8 cellular contexts compared by ENCODE assay signal in genomic region chr11:3022300-3022967, GRCh38. TPM values are rescaled to one million over a fixed set of nuclear protein-coding genes. Genes with fewer than 3 reads are reported as not detected.
DNase-seq lines count a peak whose midpoint lies in the region; ATAC-seq lines count a peak whose summit lies in the region.

No MANE protein-coding gene starts in this region.

- peak; percentile 42 for DNase-seq in GF-D8 (lab: John Stamatoyannopoulos, UW)
- DNase-seq in SK-MEL-5 (ENCODE audit: low read depth, low spot score), result peak; percentile 98
- DNase-seq in globus pallidus (ENCODE audit: low spot score), result peak; percentile 48
- no peak for DNase-seq in NCI-H524 (lab: John Stamatoyannopoulos, UW)
- DNase-seq in activated CD4-positive, alpha-beta T cell treated with anti-CD3 and anti-CD28 coated beads for 48 hours, result no peak
- DNase-seq in NCI-H1092 (lab: John Stamatoyannopoulos, UW), result no peak

- in situ Hi-C loops in SK-MEL-5 (cut with HindIII; ENCODE audit: low pct_unique_long_range_greater_than_20kb, low sequenced_read_pairs), result no loop called here

- peak; percentile 78 for ATAC-seq in HG02678 (IDR thresholded peaks at IDR 0.05; ENCODE audit: unreplicated experiment)
- ATAC-seq in GM18870 (IDR thresholded peaks at IDR 0.05; ENCODE audit: unreplicated experiment), result no peak

RNA-seq across cellular contexts. Expression of gene NAP1L4, which starts 30.3 kb away (rescaled TPM):
- 203 and 212 TPM in 2 replicates for total RNA-seq in SK-MEL-5 (2014; rRNA removed; shearing (Covaris generic))
- polyA plus RNA-seq in SK-MEL-5 (2015; cell fraction: cytosol; rRNA removed), result 228 and 284 TPM in 2 replicates
- 297 and 335 TPM in 2 replicates for polyA plus RNA-seq in SK-MEL-5 (2015; cell fraction: nucleus; rRNA removed)

RNA-seq across cellular contexts. Expression of gene CARS1, which starts 34.8 kb away (rescaled TPM):
- 103 and 109 TPM in 2 replicates for total RNA-seq in SK-MEL-5 (2014; rRNA removed; shearing (Covaris generic))
- 161 and 188 TPM in 2 replicates for polyA plus RNA-seq in SK-MEL-5 (2015; cell fraction: cytosol; rRNA removed)
- polyA plus RNA-seq in SK-MEL-5 (2015; cell fraction: nucleus; rRNA removed), result 637 and 676 TPM in 2 replicates

Comparison
In these comparisons a context has a peak if more than half of its experiments do, and no peak if none do; other contexts are left out.
1. DNase-seq: peak in GF-D8 (single experiment), SK-MEL-5 (single experiment) and globus pallidus (single experiment); none in NCI-H524 (0 of 2), activated CD4-positive, alpha-beta T cell treated with anti-CD3 and anti-CD28 coated beads for 48 hours (single experiment) and NCI-H1092 (single experiment).